In the genomic region with DNA sequence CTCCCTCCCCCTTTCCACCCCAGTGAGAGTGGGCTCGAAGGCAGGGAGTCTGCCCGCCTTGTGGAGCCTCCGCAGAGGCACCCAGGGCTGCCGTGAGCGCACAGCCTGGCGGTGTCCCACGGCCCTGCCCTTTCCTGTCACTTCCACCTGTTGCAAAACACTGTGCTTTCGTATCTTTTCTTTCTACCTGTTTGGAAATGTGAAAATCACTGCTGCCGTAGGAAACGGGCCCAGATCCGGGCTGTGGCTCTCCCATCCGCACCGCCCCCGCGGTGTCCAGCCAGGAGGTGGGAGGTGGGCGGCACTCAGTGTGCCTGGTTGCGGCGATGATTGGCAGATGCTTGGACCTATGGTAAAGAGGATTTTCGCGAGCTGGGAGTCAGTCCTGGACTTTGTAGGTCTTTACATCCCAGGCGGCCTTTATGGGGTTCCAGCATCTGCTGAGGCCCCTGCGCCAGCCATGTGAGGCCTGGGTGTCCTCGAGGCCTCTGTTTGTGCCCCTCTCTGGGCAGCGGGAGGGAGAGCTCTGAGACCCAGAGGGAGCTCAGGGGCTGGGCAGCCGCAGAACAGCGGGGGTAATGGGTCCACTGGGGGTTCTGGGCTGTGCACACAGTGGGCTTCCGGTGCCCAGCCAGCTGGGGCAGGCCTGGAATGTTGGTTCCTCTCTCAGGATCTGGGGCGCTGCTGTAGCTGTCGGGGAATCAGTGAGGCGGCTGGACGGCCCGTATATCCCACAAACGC, we compare ENCODE assay signal across 1 cellular context.
A peak's percentile ranks its signal among the peaks of the same experiment; 100 is the strongest.
TF ChIP-seq lines count a peak whose summit lies in the region.

No MANE protein-coding gene starts in this region.

TF ChIP-seq in K562, 482 proteins besides CTCF, POLR2A, EP300 and RAD21:
- TF ChIP-seq HDGF (IDR thresholded peaks at IDR 0.05), result no peak
- TF ChIP-seq, protein P1, sequence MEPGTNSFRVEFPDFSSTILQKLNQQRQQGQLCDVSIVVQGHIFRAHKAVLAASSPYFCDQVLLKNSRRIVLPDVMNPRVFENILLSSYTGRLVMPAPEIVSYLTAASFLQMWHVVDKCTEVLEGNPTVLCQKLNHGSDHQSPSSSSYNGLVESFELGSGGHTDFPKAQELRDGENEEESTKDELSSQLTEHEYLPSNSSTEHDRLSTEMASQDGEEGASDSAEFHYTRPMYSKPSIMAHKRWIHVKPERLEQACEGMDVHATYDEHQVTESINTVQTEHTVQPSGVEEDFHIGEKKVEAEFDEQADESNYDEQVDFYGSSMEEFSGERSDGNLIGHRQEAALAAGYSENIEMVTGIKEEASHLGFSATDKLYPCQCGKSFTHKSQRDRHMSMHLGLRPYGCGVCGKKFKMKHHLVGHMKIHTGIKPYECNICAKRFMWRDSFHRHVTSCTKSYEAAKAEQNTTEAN (CRISPR knock-in tag; IDR thresholded peaks at IDR 0.05), result no peak
- no peak for TF ChIP-seq JUN (IDR thresholded peaks at IDR 0.05; ENCODE audit: borderline replicate concordance, low read depth, low read length)
- TF ChIP-seq JUN (CRISPR knock-in tag; IDR thresholded peaks at IDR 0.05; ENCODE audit: borderline replicate concordance), result no peak
- TF ChIP-seq RBFOX2 (IDR thresholded peaks at IDR 0.05; ENCODE audit: low read depth, low read length), result peak; percentile 59
- TF ChIP-seq, protein P2, sequence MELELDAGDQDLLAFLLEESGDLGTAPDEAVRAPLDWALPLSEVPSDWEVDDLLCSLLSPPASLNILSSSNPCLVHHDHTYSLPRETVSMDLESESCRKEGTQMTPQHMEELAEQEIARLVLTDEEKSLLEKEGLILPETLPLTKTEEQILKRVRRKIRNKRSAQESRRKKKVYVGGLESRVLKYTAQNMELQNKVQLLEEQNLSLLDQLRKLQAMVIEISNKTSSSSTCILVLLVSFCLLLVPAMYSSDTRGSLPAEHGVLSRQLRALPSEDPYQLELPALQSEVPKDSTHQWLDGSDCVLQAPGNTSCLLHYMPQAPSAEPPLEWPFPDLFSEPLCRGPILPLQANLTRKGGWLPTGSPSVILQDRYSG (tag; conservative IDR thresholded peaks at IDR 0.05; ENCODE audit: low read depth), result no peak
- TF ChIP-seq, protein P3, sequence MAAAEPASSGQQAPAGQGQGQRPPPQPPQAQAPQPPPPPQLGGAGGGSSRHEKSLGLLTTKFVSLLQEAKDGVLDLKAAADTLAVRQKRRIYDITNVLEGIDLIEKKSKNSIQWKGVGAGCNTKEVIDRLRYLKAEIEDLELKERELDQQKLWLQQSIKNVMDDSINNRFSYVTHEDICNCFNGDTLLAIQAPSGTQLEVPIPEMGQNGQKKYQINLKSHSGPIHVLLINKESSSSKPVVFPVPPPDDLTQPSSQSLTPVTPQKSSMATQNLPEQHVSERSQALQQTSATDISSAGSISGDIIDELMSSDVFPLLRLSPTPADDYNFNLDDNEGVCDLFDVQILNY (CRISPR knock-in tag; IDR thresholded peaks at IDR 0.05), result no peak
- TF ChIP-seq EGR1 (conservative IDR thresholded peaks at IDR 0.05), result peak; percentile 61
- no peak for TF ChIP-seq HMG20B (CRISPR knock-in tag; IDR thresholded peaks at IDR 0.05)
- TF ChIP-seq SAFB2 (IDR thresholded peaks at IDR 0.05; ENCODE audit: borderline replicate concordance, low read depth, low read length, severe bottlenecking), result no peak
- TF ChIP-seq, protein P4, sequence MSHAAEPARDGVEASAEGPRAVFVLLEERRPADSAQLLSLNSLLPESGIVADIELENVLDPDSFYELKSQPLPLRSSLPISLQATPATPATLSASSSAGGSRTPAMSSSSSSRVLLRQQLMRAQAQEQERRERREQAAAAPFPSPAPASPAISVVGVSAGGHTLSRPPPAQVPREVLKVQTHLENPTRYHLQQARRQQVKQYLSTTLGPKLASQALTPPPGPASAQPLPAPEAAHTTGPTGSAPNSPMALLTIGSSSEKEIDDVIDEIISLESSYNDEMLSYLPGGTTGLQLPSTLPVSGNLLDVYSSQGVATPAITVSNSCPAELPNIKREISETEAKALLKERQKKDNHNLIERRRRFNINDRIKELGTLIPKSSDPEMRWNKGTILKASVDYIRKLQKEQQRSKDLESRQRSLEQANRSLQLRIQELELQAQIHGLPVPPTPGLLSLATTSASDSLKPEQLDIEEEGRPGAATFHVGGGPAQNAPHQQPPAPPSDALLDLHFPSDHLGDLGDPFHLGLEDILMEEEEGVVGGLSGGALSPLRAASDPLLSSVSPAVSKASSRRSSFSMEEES (CRISPR knock-in tag; IDR thresholded peaks at IDR 0.05), result no peak
- TF ChIP-seq HDAC2 (IDR thresholded peaks at IDR 0.05), result no peak
- no peak for TF ChIP-seq ZNF232 (CRISPR knock-in tag; IDR thresholded peaks at IDR 0.05)
- TF ChIP-seq SAFB (IDR thresholded peaks at IDR 0.05; ENCODE audit: borderline replicate concordance, low read depth, low read length), result no peak
- no peak for TF ChIP-seq ZNF324 (CRISPR knock-in tag; IDR thresholded peaks at IDR 0.05)
- TF ChIP-seq, protein P5, sequence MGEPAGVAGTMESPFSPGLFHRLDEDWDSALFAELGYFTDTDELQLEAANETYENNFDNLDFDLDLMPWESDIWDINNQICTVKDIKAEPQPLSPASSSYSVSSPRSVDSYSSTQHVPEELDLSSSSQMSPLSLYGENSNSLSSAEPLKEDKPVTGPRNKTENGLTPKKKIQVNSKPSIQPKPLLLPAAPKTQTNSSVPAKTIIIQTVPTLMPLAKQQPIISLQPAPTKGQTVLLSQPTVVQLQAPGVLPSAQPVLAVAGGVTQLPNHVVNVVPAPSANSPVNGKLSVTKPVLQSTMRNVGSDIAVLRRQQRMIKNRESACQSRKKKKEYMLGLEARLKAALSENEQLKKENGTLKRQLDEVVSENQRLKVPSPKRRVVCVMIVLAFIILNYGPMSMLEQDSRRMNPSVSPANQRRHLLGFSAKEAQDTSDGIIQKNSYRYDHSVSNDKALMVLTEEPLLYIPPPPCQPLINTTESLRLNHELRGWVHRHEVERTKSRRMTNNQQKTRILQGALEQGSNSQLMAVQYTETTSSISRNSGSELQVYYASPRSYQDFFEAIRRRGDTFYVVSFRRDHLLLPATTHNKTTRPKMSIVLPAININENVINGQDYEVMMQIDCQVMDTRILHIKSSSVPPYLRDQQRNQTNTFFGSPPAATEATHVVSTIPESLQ (CRISPR knock-in tag; IDR thresholded peaks at IDR 0.05), result no peak
- TF ChIP-seq PCBP1 (IDR thresholded peaks at IDR 0.05; ENCODE audit: low read depth, low read length, poor library complexity, severe bottlenecking), result no peak
- TF ChIP-seq ZNF551 (CRISPR knock-in tag; IDR thresholded peaks at IDR 0.05), result no peak
- no peak for TF ChIP-seq TCFL5 (CRISPR knock-in tag; conservative IDR thresholded peaks at IDR 0.05)
- TF ChIP-seq NCOA1 (IDR thresholded peaks at IDR 0.05; ENCODE audit: low read depth), result no peak
- TF ChIP-seq RBM22 (IDR thresholded peaks at IDR 0.05; ENCODE audit: low read depth, low read length, poor library complexity, severe bottlenecking), result peak; percentile 20
- TF ChIP-seq, protein P6, sequence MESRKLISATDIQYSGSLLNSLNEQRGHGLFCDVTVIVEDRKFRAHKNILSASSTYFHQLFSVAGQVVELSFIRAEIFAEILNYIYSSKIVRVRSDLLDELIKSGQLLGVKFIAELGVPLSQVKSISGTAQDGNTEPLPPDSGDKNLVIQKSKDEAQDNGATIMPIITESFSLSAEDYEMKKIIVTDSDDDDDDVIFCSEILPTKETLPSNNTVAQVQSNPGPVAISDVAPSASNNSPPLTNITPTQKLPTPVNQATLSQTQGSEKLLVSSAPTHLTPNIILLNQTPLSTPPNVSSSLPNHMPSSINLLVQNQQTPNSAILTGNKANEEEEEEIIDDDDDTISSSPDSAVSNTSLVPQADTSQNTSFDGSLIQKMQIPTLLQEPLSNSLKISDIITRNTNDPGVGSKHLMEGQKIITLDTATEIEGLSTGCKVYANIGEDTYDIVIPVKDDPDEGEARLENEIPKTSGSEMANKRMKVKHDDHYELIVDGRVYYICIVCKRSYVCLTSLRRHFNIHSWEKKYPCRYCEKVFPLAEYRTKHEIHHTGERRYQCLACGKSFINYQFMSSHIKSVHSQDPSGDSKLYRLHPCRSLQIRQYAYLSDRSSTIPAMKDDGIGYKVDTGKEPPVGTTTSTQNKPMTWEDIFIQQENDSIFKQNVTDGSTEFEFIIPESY (CRISPR knock-in tag; IDR thresholded peaks at IDR 0.05), result peak; percentile 86
- no peak for TF ChIP-seq NFIX (CRISPR knock-in tag; IDR thresholded peaks at IDR 0.05; ENCODE audit: low read depth)
- TF ChIP-seq CBFA2T2 (conservative IDR thresholded peaks at IDR 0.05), result no peak
- TF ChIP-seq, protein P7, sequence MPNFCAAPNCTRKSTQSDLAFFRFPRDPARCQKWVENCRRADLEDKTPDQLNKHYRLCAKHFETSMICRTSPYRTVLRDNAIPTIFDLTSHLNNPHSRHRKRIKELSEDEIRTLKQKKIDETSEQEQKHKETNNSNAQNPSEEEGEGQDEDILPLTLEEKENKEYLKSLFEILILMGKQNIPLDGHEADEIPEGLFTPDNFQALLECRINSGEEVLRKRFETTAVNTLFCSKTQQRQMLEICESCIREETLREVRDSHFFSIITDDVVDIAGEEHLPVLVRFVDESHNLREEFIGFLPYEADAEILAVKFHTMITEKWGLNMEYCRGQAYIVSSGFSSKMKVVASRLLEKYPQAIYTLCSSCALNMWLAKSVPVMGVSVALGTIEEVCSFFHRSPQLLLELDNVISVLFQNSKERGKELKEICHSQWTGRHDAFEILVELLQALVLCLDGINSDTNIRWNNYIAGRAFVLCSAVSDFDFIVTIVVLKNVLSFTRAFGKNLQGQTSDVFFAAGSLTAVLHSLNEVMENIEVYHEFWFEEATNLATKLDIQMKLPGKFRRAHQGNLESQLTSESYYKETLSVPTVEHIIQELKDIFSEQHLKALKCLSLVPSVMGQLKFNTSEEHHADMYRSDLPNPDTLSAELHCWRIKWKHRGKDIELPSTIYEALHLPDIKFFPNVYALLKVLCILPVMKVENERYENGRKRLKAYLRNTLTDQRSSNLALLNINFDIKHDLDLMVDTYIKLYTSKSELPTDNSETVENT (CRISPR knock-in tag; IDR thresholded peaks at IDR 0.05), result no peak
- peak; percentile 64 for TF ChIP-seq POLR2G (IDR thresholded peaks at IDR 0.05; ENCODE audit: low read depth, low read length)
- no peak for TF ChIP-seq SREBF1 (IDR thresholded peaks at IDR 0.05; ENCODE audit: borderline replicate concordance, low read depth, low read length)
- no peak for TF ChIP-seq HMG20A (CRISPR knock-in tag; conservative IDR thresholded peaks at IDR 0.05)
- no peak for TF ChIP-seq BRF1 (IDR thresholded peaks at IDR 0.05; ENCODE audit: borderline replicate concordance, extremely low read depth, insufficient read length)
- TF ChIP-seq RUNX1 (IDR thresholded peaks at IDR 0.05; ENCODE audit: low read depth), result no peak
- TF ChIP-seq, protein P8, sequence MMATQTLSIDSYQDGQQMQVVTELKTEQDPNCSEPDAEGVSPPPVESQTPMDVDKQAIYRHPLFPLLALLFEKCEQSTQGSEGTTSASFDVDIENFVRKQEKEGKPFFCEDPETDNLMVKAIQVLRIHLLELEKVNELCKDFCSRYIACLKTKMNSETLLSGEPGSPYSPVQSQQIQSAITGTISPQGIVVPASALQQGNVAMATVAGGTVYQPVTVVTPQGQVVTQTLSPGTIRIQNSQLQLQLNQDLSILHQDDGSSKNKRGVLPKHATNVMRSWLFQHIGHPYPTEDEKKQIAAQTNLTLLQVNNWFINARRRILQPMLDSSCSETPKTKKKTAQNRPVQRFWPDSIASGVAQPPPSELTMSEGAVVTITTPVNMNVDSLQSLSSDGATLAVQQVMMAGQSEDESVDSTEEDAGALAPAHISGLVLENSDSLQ (IDR thresholded peaks at IDR 0.05), result peak; percentile 89
- no peak for TF ChIP-seq ETV5 (CRISPR knock-in tag; IDR thresholded peaks at IDR 0.05; ENCODE audit: low read depth)
- no peak for TF ChIP-seq ZFP1 (CRISPR knock-in tag; IDR thresholded peaks at IDR 0.05)
- TF ChIP-seq HMGN3 (IDR thresholded peaks at IDR 0.05; ENCODE audit: borderline replicate concordance, extremely low read depth, insufficient read length, low read depth, low read length), result no peak
- peak; percentile 49 for TF ChIP-seq FIP1L1 (IDR thresholded peaks at IDR 0.05; ENCODE audit: low read depth, low read length, poor library complexity, severe bottlenecking)
- TF ChIP-seq ARHGAP35 (IDR thresholded peaks at IDR 0.05; ENCODE audit: partially characterized antibody), result no peak
- no peak for TF ChIP-seq HOXB6 (CRISPR knock-in tag; IDR thresholded peaks at IDR 0.05; ENCODE audit: borderline replicate concordance)
- TF ChIP-seq ZNF354B (CRISPR knock-in tag; IDR thresholded peaks at IDR 0.05), result no peak
- TF ChIP-seq ZNF589 (CRISPR knock-in tag; IDR thresholded peaks at IDR 0.05; ENCODE audit: low read depth), result no peak
- no peak for TF ChIP-seq POLR3G (IDR thresholded peaks at IDR 0.05; ENCODE audit: extremely low read depth, insufficient read length, insufficient replicate concordance)
- TF ChIP-seq NR4A1 (CRISPR knock-in tag; IDR thresholded peaks at IDR 0.05), result no peak
- no peak for TF ChIP-seq NR4A1 (tag; IDR thresholded peaks at IDR 0.05)
- TF ChIP-seq TRIM24 (IDR thresholded peaks at IDR 0.05), result no peak
